ENCODE assay signal across 1 cellular context in the genomic region with DNA sequence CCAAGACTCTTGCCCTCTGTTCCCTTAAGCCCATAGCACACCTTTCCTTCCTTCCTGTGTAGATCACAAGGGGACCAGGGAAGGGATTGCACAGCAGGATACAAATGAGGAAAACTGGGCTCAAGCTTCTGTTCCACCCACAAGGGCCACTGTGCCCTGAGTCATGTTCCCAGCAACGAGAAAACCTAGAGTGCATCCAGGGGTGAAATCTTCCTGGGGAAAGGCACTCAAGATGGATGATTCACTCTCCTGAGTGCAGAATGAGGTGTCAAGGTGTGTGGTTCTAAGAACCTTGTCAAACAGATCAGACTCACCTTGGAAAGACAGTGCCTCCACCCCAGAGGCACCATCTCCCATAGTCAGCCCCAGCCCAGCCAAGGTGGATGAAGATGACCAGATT.
TF ChIP-seq lines count a peak whose summit lies in the region.

No MANE protein-coding gene starts in this region.

TF ChIP-seq in GM23338, 12 proteins besides CTCF, POLR2A, EP300 and RAD21 (continued from another document):
- TF ChIP-seq, protein P1, sequence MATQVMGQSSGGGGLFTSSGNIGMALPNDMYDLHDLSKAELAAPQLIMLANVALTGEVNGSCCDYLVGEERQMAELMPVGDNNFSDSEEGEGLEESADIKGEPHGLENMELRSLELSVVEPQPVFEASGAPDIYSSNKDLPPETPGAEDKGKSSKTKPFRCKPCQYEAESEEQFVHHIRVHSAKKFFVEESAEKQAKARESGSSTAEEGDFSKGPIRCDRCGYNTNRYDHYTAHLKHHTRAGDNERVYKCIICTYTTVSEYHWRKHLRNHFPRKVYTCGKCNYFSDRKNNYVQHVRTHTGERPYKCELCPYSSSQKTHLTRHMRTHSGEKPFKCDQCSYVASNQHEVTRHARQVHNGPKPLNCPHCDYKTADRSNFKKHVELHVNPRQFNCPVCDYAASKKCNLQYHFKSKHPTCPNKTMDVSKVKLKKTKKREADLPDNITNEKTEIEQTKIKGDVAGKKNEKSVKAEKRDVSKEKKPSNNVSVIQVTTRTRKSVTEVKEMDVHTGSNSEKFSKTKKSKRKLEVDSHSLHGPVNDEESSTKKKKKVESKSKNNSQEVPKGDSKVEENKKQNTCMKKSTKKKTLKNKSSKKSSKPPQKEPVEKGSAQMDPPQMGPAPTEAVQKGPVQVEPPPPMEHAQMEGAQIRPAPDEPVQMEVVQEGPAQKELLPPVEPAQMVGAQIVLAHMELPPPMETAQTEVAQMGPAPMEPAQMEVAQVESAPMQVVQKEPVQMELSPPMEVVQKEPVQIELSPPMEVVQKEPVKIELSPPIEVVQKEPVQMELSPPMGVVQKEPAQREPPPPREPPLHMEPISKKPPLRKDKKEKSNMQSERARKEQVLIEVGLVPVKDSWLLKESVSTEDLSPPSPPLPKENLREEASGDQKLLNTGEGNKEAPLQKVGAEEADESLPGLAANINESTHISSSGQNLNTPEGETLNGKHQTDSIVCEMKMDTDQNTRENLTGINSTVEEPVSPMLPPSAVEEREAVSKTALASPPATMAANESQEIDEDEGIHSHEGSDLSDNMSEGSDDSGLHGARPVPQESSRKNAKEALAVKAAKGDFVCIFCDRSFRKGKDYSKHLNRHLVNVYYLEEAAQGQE (IDR thresholded peaks at IDR 0.05; ENCODE audit: unreplicated experiment): no peak
- TF ChIP-seq JUNB (IDR thresholded peaks at IDR 0.05; ENCODE audit: unreplicated experiment): no peak
- no peak for TF ChIP-seq ZNF331 (CRISPR knock-in tag; IDR thresholded peaks at IDR 0.05; ENCODE audit: low read depth)
- no peak for TF ChIP-seq EZH2 (IDR thresholded peaks at IDR 0.05; ENCODE audit: low read depth, unreplicated experiment)
- TF ChIP-seq, protein P2, sequence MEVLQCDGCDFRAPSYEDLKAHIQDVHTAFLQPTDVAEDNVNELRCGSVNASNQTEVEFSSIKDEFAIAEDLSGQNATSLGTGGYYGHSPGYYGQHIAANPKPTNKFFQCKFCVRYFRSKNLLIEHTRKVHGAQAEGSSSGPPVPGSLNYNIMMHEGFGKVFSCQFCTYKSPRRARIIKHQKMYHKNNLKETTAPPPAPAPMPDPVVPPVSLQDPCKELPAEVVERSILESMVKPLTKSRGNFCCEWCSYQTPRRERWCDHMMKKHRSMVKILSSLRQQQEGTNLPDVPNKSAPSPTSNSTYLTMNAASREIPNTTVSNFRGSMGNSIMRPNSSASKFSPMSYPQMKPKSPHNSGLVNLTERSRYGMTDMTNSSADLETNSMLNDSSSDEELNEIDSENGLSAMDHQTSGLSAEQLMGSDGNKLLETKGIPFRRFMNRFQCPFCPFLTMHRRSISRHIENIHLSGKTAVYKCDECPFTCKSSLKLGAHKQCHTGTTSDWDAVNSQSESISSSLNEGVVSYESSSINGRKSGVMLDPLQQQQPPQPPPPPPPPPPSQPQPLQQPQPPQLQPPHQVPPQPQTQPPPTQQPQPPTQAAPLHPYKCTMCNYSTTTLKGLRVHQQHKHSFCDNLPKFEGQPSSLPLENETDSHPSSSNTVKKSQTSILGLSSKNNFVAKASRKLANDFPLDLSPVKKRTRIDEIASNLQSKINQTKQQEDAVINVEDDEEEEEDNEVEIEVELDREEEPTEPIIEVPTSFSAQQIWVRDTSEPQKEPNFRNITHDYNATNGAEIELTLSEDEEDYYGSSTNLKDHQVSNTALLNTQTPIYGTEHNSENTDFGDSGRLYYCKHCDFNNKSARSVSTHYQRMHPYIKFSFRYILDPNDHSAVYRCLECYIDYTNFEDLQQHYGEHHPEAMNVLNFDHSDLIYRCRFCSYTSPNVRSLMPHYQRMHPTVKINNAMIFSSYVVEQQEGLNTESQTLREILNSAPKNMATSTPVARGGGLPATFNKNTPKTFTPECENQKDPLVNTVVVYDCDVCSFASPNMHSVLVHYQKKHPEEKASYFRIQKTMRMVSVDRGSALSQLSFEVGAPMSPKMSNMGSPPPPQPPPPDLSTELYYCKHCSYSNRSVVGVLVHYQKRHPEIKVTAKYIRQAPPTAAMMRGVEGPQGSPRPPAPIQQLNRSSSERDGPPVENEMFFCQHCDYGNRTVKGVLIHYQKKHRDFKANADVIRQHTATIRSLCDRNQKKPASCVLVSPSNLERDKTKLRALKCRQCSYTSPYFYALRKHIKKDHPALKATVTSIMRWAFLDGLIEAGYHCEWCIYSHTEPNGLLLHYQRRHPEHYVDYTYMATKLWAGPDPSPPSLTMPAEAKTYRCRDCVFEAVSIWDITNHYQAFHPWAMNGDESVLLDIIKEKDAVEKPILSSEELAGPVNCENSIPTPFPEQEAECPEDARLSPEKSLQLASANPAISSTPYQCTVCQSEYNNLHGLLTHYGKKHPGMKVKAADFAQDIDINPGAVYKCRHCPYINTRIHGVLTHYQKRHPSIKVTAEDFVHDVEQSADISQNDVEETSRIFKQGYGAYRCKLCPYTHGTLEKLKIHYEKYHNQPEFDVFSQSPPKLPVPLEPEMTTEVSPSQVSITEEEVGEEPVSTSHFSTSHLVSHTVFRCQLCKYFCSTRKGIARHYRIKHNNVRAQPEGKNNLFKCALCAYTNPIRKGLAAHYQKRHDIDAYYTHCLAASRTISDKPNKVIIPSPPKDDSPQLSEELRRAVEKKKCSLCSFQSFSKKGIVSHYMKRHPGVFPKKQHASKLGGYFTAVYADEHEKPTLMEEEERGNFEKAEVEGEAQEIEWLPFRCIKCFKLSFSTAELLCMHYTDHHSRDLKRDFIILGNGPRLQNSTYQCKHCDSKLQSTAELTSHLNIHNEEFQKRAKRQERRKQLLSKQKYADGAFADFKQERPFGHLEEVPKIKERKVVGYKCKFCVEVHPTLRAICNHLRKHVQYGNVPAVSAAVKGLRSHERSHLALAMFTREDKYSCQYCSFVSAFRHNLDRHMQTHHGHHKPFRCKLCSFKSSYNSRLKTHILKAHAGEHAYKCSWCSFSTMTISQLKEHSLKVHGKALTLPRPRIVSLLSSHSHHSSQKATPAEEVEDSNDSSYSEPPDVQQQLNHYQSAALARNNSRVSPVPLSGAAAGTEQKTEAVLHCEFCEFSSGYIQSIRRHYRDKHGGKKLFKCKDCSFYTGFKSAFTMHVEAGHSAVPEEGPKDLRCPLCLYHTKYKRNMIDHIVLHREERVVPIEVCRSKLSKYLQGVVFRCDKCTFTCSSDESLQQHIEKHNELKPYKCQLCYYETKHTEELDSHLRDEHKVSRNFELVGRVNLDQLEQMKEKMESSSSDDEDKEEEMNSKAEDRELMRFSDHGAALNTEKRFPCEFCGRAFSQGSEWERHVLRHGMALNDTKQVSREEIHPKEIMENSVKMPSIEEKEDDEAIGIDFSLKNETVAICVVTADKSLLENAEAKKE (CRISPR knock-in tag; IDR thresholded peaks at IDR 0.05): no peak
